1 cellular context compared by ENCODE assay signal in the genomic region with DNA sequence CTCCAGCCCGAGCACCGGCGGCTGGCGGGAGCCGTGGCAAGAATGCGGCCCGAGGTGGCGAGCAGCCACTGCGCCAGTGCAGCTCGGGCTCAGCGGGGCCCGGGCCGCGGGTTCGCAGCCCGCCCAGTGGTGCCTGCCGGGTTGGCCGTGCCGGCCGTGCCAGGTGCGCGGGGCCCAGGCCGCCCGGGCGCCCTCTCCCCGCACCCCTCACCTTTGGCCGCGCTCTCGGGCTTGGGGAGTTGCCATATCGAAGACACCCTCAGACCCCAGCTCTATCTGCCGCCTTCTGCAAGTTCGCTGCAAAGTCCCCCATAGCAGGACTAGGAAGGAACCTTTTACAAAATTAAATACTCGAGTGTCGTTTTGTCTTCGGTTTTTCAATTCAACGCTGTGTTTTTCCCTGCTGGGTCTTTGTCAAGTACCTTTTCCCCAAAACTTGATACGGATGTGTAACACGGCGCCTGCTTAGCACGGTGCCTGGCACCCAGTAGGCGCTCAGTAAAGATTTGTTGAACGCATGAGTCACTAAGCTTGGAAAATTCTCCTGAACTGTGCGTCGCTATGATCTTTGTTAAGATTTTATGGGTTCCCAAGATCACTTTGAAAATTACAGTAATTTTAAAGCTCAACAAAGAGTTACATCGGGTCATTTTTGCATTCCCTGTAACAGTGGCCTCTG.
TF ChIP-seq lines count a peak whose summit lies in the region.

No MANE protein-coding gene starts in this region.

TF ChIP-seq in HepG2, 621 proteins besides CTCF, POLR2A, EP300 and RAD21 (continued from another document and continues in another):
- TF ChIP-seq ZBTB25 (CRISPR knock-in tag; IDR thresholded peaks at IDR 0.05), result no peak
- peak; percentile 63 for TF ChIP-seq ZMYM3 (CRISPR knock-in tag; IDR thresholded peaks at IDR 0.05)
- peak; percentile 84; the same call in 1 of the 2 replicates for TF ChIP-seq CCDC6 (CRISPR knock-in tag; IDR thresholded peaks at IDR 0.05)
- no peak for TF ChIP-seq RNF2 (conservative IDR thresholded peaks at IDR 0.05; ENCODE audit: low read depth)
- TF ChIP-seq HOXA9 (CRISPR knock-in tag; IDR thresholded peaks at IDR 0.05; ENCODE audit: borderline replicate concordance), result peak; percentile 44
- TF ChIP-seq MAFF (IDR thresholded peaks at IDR 0.05; ENCODE audit: low read depth, low read length), result no peak
- TF ChIP-seq KDM5B (CRISPR knock-in tag; IDR thresholded peaks at IDR 0.05; ENCODE audit: borderline replicate concordance), result no peak
- TF ChIP-seq ZNF674 (CRISPR knock-in tag; IDR thresholded peaks at IDR 0.05; ENCODE audit: low read depth), result no peak
- TF ChIP-seq ZNF275 (CRISPR knock-in tag; IDR thresholded peaks at IDR 0.05; ENCODE audit: borderline replicate concordance), result no peak
- no peak for TF ChIP-seq DNMT1 (CRISPR knock-in tag; IDR thresholded peaks at IDR 0.05)
- no peak for TF ChIP-seq TOE1 (CRISPR knock-in tag; IDR thresholded peaks at IDR 0.05)
- no peak for TF ChIP-seq MAF1 (CRISPR knock-in tag; IDR thresholded peaks at IDR 0.05; ENCODE audit: borderline replicate concordance)
- TF ChIP-seq, protein P1, sequence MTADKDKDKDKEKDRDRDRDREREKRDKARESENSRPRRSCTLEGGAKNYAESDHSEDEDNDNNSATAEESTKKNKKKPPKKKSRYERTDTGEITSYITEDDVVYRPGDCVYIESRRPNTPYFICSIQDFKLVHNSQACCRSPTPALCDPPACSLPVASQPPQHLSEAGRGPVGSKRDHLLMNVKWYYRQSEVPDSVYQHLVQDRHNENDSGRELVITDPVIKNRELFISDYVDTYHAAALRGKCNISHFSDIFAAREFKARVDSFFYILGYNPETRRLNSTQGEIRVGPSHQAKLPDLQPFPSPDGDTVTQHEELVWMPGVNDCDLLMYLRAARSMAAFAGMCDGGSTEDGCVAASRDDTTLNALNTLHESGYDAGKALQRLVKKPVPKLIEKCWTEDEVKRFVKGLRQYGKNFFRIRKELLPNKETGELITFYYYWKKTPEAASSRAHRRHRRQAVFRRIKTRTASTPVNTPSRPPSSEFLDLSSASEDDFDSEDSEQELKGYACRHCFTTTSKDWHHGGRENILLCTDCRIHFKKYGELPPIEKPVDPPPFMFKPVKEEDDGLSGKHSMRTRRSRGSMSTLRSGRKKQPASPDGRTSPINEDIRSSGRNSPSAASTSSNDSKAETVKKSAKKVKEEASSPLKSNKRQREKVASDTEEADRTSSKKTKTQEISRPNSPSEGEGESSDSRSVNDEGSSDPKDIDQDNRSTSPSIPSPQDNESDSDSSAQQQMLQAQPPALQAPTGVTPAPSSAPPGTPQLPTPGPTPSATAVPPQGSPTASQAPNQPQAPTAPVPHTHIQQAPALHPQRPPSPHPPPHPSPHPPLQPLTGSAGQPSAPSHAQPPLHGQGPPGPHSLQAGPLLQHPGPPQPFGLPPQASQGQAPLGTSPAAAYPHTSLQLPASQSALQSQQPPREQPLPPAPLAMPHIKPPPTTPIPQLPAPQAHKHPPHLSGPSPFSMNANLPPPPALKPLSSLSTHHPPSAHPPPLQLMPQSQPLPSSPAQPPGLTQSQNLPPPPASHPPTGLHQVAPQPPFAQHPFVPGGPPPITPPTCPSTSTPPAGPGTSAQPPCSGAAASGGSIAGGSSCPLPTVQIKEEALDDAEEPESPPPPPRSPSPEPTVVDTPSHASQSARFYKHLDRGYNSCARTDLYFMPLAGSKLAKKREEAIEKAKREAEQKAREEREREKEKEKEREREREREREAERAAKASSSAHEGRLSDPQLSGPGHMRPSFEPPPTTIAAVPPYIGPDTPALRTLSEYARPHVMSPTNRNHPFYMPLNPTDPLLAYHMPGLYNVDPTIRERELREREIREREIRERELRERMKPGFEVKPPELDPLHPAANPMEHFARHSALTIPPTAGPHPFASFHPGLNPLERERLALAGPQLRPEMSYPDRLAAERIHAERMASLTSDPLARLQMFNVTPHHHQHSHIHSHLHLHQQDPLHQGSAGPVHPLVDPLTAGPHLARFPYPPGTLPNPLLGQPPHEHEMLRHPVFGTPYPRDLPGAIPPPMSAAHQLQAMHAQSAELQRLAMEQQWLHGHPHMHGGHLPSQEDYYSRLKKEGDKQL (CRISPR knock-in tag; IDR thresholded peaks at IDR 0.05; ENCODE audit: low read depth), result no peak
- no peak for TF ChIP-seq HMGA1 (CRISPR knock-in tag; conservative IDR thresholded peaks at IDR 0.05)
- TF ChIP-seq ZNF10 (CRISPR knock-in tag; IDR thresholded peaks at IDR 0.05; ENCODE audit: borderline replicate concordance, low read depth), result no peak
- TF ChIP-seq ZNF205 (CRISPR knock-in tag; IDR thresholded peaks at IDR 0.05), result no peak
- 0 out of 2 replicates have a peak, but pooled peaks have one; percentile 74 for TF ChIP-seq ZNF138 (CRISPR knock-in tag; IDR thresholded peaks at IDR 0.05; ENCODE audit: low read depth)
- no peak for TF ChIP-seq POLR2AphosphoS5 (IDR thresholded peaks at IDR 0.05; ENCODE audit: low read depth, low read length)
- TF ChIP-seq ZNF510 (CRISPR knock-in tag; IDR thresholded peaks at IDR 0.05; ENCODE audit: low read depth), result no peak
- TF ChIP-seq, protein P2, sequence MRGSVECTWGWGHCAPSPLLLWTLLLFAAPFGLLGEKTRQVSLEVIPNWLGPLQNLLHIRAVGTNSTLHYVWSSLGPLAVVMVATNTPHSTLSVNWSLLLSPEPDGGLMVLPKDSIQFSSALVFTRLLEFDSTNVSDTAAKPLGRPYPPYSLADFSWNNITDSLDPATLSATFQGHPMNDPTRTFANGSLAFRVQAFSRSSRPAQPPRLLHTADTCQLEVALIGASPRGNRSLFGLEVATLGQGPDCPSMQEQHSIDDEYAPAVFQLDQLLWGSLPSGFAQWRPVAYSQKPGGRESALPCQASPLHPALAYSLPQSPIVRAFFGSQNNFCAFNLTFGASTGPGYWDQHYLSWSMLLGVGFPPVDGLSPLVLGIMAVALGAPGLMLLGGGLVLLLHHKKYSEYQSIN (CRISPR knock-in tag; IDR thresholded peaks at IDR 0.05; ENCODE audit: borderline replicate concordance), result 0 out of 2 replicates have a peak, but pooled peaks have one; percentile 9
- no peak for TF ChIP-seq FOXP1 (IDR thresholded peaks at IDR 0.05)
- TF ChIP-seq FOXP1 (CRISPR knock-in tag; IDR thresholded peaks at IDR 0.05), result no peak
- TF ChIP-seq ZMYM2 (CRISPR knock-in tag; IDR thresholded peaks at IDR 0.05), result peak; percentile 43; the same call in 1 of the 2 replicates
- no peak for TF ChIP-seq ZNF770 (CRISPR knock-in tag; IDR thresholded peaks at IDR 0.05)
- no peak for TF ChIP-seq ZSCAN9 (CRISPR knock-in tag; IDR thresholded peaks at IDR 0.05; ENCODE audit: borderline replicate concordance)
- peak; percentile 53; the same call in 1 of the 2 replicates for TF ChIP-seq ZNF367 (CRISPR knock-in tag; IDR thresholded peaks at IDR 0.05; ENCODE audit: borderline replicate concordance)
- no peak for TF ChIP-seq ZNF710 (CRISPR knock-in tag; IDR thresholded peaks at IDR 0.05; ENCODE audit: borderline replicate concordance)
- no peak for TF ChIP-seq ZNF335 (CRISPR knock-in tag; IDR thresholded peaks at IDR 0.05)
- no peak for TF ChIP-seq NR3C1 (CRISPR knock-in tag; IDR thresholded peaks at IDR 0.05)
- no peak for TF ChIP-seq ZNF713 (CRISPR knock-in tag; IDR thresholded peaks at IDR 0.05)
- no peak for TF ChIP-seq GATA4 (IDR thresholded peaks at IDR 0.05; ENCODE audit: borderline replicate concordance, low read depth)
- TF ChIP-seq CBX2 (IDR thresholded peaks at IDR 0.05; ENCODE audit: low read depth, low read length), result no peak
- 0 out of 2 replicates have a peak, but pooled peaks have one; percentile 34 for TF ChIP-seq CBX2 (CRISPR knock-in tag; IDR thresholded peaks at IDR 0.05; ENCODE audit: low read depth)
- TF ChIP-seq ZNF501 (CRISPR knock-in tag; IDR thresholded peaks at IDR 0.05), result no peak
- peak; percentile 16; the same call in 1 of the 2 replicates for TF ChIP-seq SALL2 (CRISPR knock-in tag; IDR thresholded peaks at IDR 0.05)
- TF ChIP-seq KLF13 (CRISPR knock-in tag; IDR thresholded peaks at IDR 0.05), result no peak
- TF ChIP-seq HMGXB4 (CRISPR knock-in tag; IDR thresholded peaks at IDR 0.05; ENCODE audit: borderline replicate concordance in 1 of 2, low read depth in 1 of 2), result no peak
- TF ChIP-seq ZNF121 (CRISPR knock-in tag; IDR thresholded peaks at IDR 0.05), result peak; percentile 5; the same call in 1 of the 2 replicates
- no peak for TF ChIP-seq SOX5 (CRISPR knock-in tag; IDR thresholded peaks at IDR 0.05; ENCODE audit: borderline replicate concordance)
- TF ChIP-seq ZFY (CRISPR knock-in tag; IDR thresholded peaks at IDR 0.05), result peak; percentile 88
- TF ChIP-seq TOPORS (CRISPR knock-in tag; IDR thresholded peaks at IDR 0.05), result no peak
- TF ChIP-seq SKI (IDR thresholded peaks at IDR 0.05; ENCODE audit: partially characterized antibody), result no peak
- TF ChIP-seq ZGPAT (CRISPR knock-in tag; IDR thresholded peaks at IDR 0.05), result no peak
- TF ChIP-seq ZNF557 (CRISPR knock-in tag; IDR thresholded peaks at IDR 0.05), result no peak
- TF ChIP-seq ZNF589 (CRISPR knock-in tag; conservative IDR thresholded peaks at IDR 0.05), result 0 out of 2 replicates have a peak, but pooled peaks have one; percentile 13
- TF ChIP-seq ZNF761 (CRISPR knock-in tag; conservative IDR thresholded peaks at IDR 0.05), result no peak; the same call in 1 of the 2 replicates
- no peak for TF ChIP-seq ZNF709 (CRISPR knock-in tag; IDR thresholded peaks at IDR 0.05)
- no peak for TF ChIP-seq YEATS4 (CRISPR knock-in tag; IDR thresholded peaks at IDR 0.05; ENCODE audit: borderline replicate concordance)
- no peak for TF ChIP-seq FOXO1 (CRISPR knock-in tag; IDR thresholded peaks at IDR 0.05)
- no peak for TF ChIP-seq NBN (conservative IDR thresholded peaks at IDR 0.05)
- TF ChIP-seq ZNF136 (CRISPR knock-in tag; IDR thresholded peaks at IDR 0.05; ENCODE audit: low read depth), result 0 out of 2 replicates have a peak, but pooled peaks have one; percentile 23
